29 cellular contexts compared by ENCODE assay signal in genomic region chrX:137969191-137969590, GRCh38.
DNase-seq lines count a peak whose midpoint lies in the region; ATAC-seq, FAIRE-seq and TF ChIP-seq lines count a peak whose summit lies in the region.
"Had no signal": no experiment of that assay in that cellular context is flagged by ENCODE, and none has a peak within 500 bp of the region (broad histone marks: within the 10 kb centered on the region; RNA-seq: fewer than 3 reads in every experiment).

No MANE protein-coding gene starts in this region.

- no peak for DNase-seq in endothelial cell of umbilical vein (ENCODE audit: low read depth, low spot score)
- DNase-seq: 8988T; ACHN; AML-193; BE2C; C1 segment of cervical spinal cord; Caco-2; Calu3; CD4-positive, alpha-beta memory T cell; CD4-positive, alpha-beta T cell; CD4-positive, CD25-positive, alpha-beta regulatory T cell; CD8-positive, alpha-beta memory T cell; CD8-positive, alpha-beta T cell; COR-L47; DMS 273 treated with DMSO at 0.1 percent for 48 hours; DMS153; DMS53; DMS79; DMS79 treated with DMSO at 0.1 percent for 48 hours; DND-41; EL had no signal

- no peak overlapping the region for H3K9ac ChIP-seq in endothelial cell of umbilical vein (replicated peaks; ENCODE audit: extremely low read depth, insufficient read depth, low read length)
- H3K9ac ChIP-seq: BLaER1; BLaER1 treated with 17β-estradiol and CSF1 and Interleukin-3, amounts not matched to agents 10 nM and 100 nM had no signal

- H3K4me2 ChIP-seq in endothelial cell of umbilical vein (ENCODE audit: insufficient read depth, low read length) = no peak overlapping the region
- H3K4me2 ChIP-seq: A549; BLaER1; BLaER1 treated with 17β-estradiol and CSF1 and Interleukin-3, amounts not matched to agents 10 nM and 100 nM had no signal

- H3K27ac ChIP-seq in endothelial cell of umbilical vein (ENCODE audit: insufficient read depth, low read depth, low read length) = no peak overlapping the region
- H3K27ac ChIP-seq: 22Rv1; A549; BLaER1; BLaER1 treated with 17β-estradiol and CSF1 and Interleukin-3, amounts not matched to agents 10 nM and 100 nM; C4-2B had no signal

- no peak for TF ChIP-seq CTCF in endothelial cell of umbilical vein (IDR thresholded peaks at IDR 0.05; ENCODE audit: extremely low read depth in 1 of 2, insufficient read depth in 1 of 2, low read depth in 1 of 2, low read length in 2 of 2)

- H3K79me2 ChIP-seq in endothelial cell of umbilical vein (ENCODE audit: control insufficient read depth, insufficient read depth, low read length) = no peaks in the 10 kb centered on the region

- no peaks in the 10 kb centered on the region for H3K9me3 ChIP-seq in endothelial cell of umbilical vein (replicated peaks; ENCODE audit: control insufficient read depth, insufficient read depth, low read length)
- H3K9me3 ChIP-seq: A549, BE2C, BLaER1, Caco-2 had no signal

- no peak for TF ChIP-seq POLR2A in endothelial cell of umbilical vein (IDR thresholded peaks at IDR 0.05; ENCODE audit: low read depth, low read length)

- peak; percentile 42 for FAIRE-seq in endothelial cell of umbilical vein (lab: Jason Lieb, UNC)
- FAIRE-seq: A204.1, A549, D721Med had no signal

- ATAC-seq in GM21423 (IDR thresholded peaks at IDR 0.05; ENCODE audit: unreplicated experiment) = no peak
- ATAC-seq: A549; CD8-positive, alpha-beta T cell had no signal

- POLR2A ChIA-PET in endothelial cell of umbilical vein (lab: Charles Lee) = no interaction called here

- no peaks in the 10 kb centered on the region for H3K27me3 ChIP-seq in endothelial cell of umbilical vein (ENCODE audit: control insufficient read depth in 2 of 2, insufficient read depth in 2 of 2, low read length in 2 of 2)
- H3K27me3 ChIP-seq: BE2C had no signal

- H3K9me1 ChIP-seq in endothelial cell of umbilical vein (replicated peaks; ENCODE audit: control insufficient read depth, extremely low read depth, insufficient read depth, low read length) = no peaks in the 10 kb centered on the region

- H3K36me3 ChIP-seq in endothelial cell of umbilical vein (ENCODE audit: control insufficient read depth in 2 of 2, extremely low read depth in 1 of 2, insufficient read depth in 2 of 2, low read length in 2 of 2) = no peaks in the 10 kb centered on the region
- H3K36me3 ChIP-seq: BE2C; BLaER1; BLaER1 treated with 17β-estradiol and CSF1 and Interleukin-3, amounts not matched to agents 10 nM and 100 nM had no signal

- no peaks in the 10 kb centered on the region for H3K4me1 ChIP-seq in endothelial cell of umbilical vein (ENCODE audit: control insufficient read depth, extremely low read depth, insufficient read depth, low read length)
- H3K4me1 ChIP-seq: A549; BE2C; BLaER1; BLaER1 treated with 17β-estradiol and CSF1 and Interleukin-3, amounts not matched to agents 10 nM and 100 nM; Caco-2 had no signal

- H4K20me1 ChIP-seq in endothelial cell of umbilical vein (replicated peaks; ENCODE audit: control insufficient read depth, extremely low read depth, insufficient read depth, low read length) = no peaks in the 10 kb centered on the region
- H4K20me1 ChIP-seq: BLaER1; BLaER1 treated with 17β-estradiol and CSF1 and Interleukin-3, amounts not matched to agents 10 nM and 100 nM had no signal

- dilution Hi-C loops in endothelial cell of umbilical vein (cut with MboI; ENCODE audit: extremely low pct_ligation_motif_present, low sequenced_read_pairs) = no loop called here

- no peak overlapping the region for H2AFZ ChIP-seq in endothelial cell of umbilical vein (ENCODE audit: low read depth, low read length)

- no TSS peak for BruUV-seq in endothelial cell of umbilical vein (replicated peaks; lab: Mats Ljungman, UMichigan)

- CTCF ChIA-PET in endothelial cell of umbilical vein (lab: Charles Lee) = no interaction called here

- intact Hi-C loops in endothelial cell of umbilical vein (cut with micrococcal nuclease) = no loop called here

- no peak overlapping the region for H3K4me3 ChIP-seq in endothelial cell of umbilical vein (replicated peaks in 1 of 3; ENCODE audit: insufficient read depth in 1 of 3, low read depth in 1 of 3, low read length in 3 of 3)
- H3K4me3 ChIP-seq: A549; BLaER1; BLaER1 treated with 17β-estradiol and CSF1 and Interleukin-3, amounts not matched to agents 10 nM and 100 nM had no signal

TF ChIP-seq in endothelial cell of umbilical vein, 7 proteins besides CTCF, POLR2A, EP300 and RAD21:
- TF ChIP-seq POLR2AphosphoS5 (IDR thresholded peaks at IDR 0.05; ENCODE audit: insufficient read depth, low read depth, low read length) (no peak), GATA2 (IDR thresholded peaks at IDR 0.05; ENCODE audit: insufficient read depth, insufficient read length, low read depth, low read length) (no peak), MAX (IDR thresholded peaks at IDR 0.05; ENCODE audit: insufficient read depth, insufficient read length) (no peak), MYC (IDR thresholded peaks at IDR 0.05; ENCODE audit: low read depth, low read length) (no peak)
